Comparison of ENCODE assay signal across 9 cellular contexts in genomic region chr17:49210158-49211029, GRCh38. TPM values are rescaled to one million over a fixed set of nuclear protein-coding genes. Genes with fewer than 3 reads are reported as not detected.
A peak's percentile ranks its signal among the peaks of the same experiment; 100 is the strongest.
DNase-seq lines count a peak whose midpoint lies in the region; ATAC-seq and TF ChIP-seq lines count a peak whose summit lies in the region.
"Had no signal": no experiment of that assay in that cellular context is flagged by ENCODE, and none has a peak within 500 bp of the region (broad histone marks: within the 10 kb centered on the region; RNA-seq: fewer than 3 reads in every experiment).

TSS of gene ABI3 (plus strand) at chr17:49210707. CDS start at chr17:49210725, 18 bp downstream.
TSS of gene GNGT2 (minus strand) at chr17:49210574. CDS start at chr17:49207422, 3,152 bp downstream.

- H3K9me3 ChIP-seq in DND-41 (ENCODE audit: insufficient read depth, low read length, severe bottlenecking) (no peaks in the 10 kb centered on the region), skeletal muscle satellite cell (replicated peaks; ENCODE audit: low read length) (no peaks in the 10 kb centered on the region)

- peak within 1 kb of the TSS; percentile 86 for H2AFZ ChIP-seq in DND-41 (ENCODE audit: low read depth, low read length)

- H3K36me3 ChIP-seq in DND-41 (ENCODE audit: insufficient read depth, low read length) (0 out of 2 replicates have a peak, but pooled peaks cover 3% of the 10 kb centered on the region), skeletal muscle satellite cell (ENCODE audit: insufficient read depth, low read length) (no peaks in the 10 kb centered on the region)

- H3K4me2 ChIP-seq in DND-41 (ENCODE audit: insufficient read depth, low read length) (peak within 1 kb of the TSS; percentile 81), skeletal muscle satellite cell (ENCODE audit: low read length) (peak within 1 kb of the TSS; percentile 22)
- H3K4me2 ChIP-seq: KMS-11 had no signal

- TF ChIP-seq CTCF in DND-41 (IDR thresholded peaks at IDR 0.05; ENCODE audit: borderline replicate concordance, extremely low read depth, low read length, poor library complexity, severe bottlenecking): no peak

- intact Hi-C loops in head of caudate nucleus (cut with DNase I): no loop called here

- H3K79me2 ChIP-seq in DND-41 (ENCODE audit: insufficient read depth, low read length): peaks cover 16% of the 10 kb centered on the region

- peak within 1 kb of the TSS; percentile 34 to 66 for H3K4me3 ChIP-seq in DND-41 (ENCODE audit: low read depth in 1 of 2, low read length in 2 of 2)
- peak within 1 kb of the TSS; percentile 49 for H3K4me3 ChIP-seq in Jurkat, Clone E6-1 (ENCODE audit: low read length)
- no peak within 1 kb of the TSS for H3K4me3 ChIP-seq in skeletal muscle satellite cell (ENCODE audit: low read length)

- H3K4me1 ChIP-seq in DND-41 (ENCODE audit: insufficient read depth, low read length) (peaks cover 52% of the 10 kb centered on the region), skeletal muscle satellite cell (ENCODE audit: control insufficient read depth, insufficient read depth, low read length) (peaks cover 13% of the 10 kb centered on the region)

- ATAC-seq in DND-41 (ENCODE audit: insufficient read depth, low read depth) (peak; percentile 97), GM21423 (IDR thresholded peaks at IDR 0.05; ENCODE audit: unreplicated experiment) (peak; percentile 59)

- H3K9ac ChIP-seq in DND-41 (ENCODE audit: low read depth, low read length) (peak within 1 kb of the TSS; percentile 67), skeletal muscle satellite cell (ENCODE audit: low read depth, low read length) (no peak within 1 kb of the TSS)
- H3K9ac ChIP-seq: KMS-11 had no signal

- no peaks in the 10 kb centered on the region for H4K20me1 ChIP-seq in DND-41 (ENCODE audit: insufficient read depth, low read length)

- DNase-seq in DND-41 (peak; percentile 89), head of caudate nucleus (peak in 24 of 42 donors; percentile 13 to 62 (median 42)), NCI-H146 treated with DMSO at 0.1 percent for 48 hours (lab: John Stamatoyannopoulos, UW; ENCODE audit: unreplicated experiment) (no peak), SHP77 treated with DMSO at 0.1 percent for 48 hours (lab: John Stamatoyannopoulos, UW) (no peak)
- DNase-seq in Jurkat, Clone E6-1 (ENCODE audit: low read depth, low spot score): peak; percentile 65
- peak; percentile 56 for DNase-seq in activated CD8-positive, alpha-beta memory T cell treated with anti-CD3 and anti-CD28 coated beads, Interleukin-2, amount 50 U/mL, for 4 hours

- peak within 1 kb of the TSS; percentile 88 for H3K27ac ChIP-seq in DND-41 (ENCODE audit: low read length)
- H3K27ac ChIP-seq: KMS-11 had no signal

- H3K27me3 ChIP-seq in DND-41 (ENCODE audit: insufficient read depth, low read length, poor library complexity) (no peaks in the 10 kb centered on the region), skeletal muscle satellite cell (ENCODE audit: control insufficient read depth, insufficient read depth, low read length) (peaks cover 68% of the 10 kb centered on the region)

RNA-seq across cellular contexts. Expression of gene ABI3, which starts in this region (rescaled TPM):
- polyA plus RNA-seq in Jurkat, Clone E6-1 (2012; ENCODE audit: insufficient read depth, insufficient read length): 19.8 TPM
- total RNA-seq in skeletal muscle satellite cell (2012; rRNA removed): 0.22 and 2.8 TPM in 2 replicates

RNA-seq across cellular contexts. Expression of gene GNGT2, which starts in this region (rescaled TPM):
- polyA plus RNA-seq in Jurkat, Clone E6-1 (2012; ENCODE audit: insufficient read depth, insufficient read length): 33.7 TPM
- total RNA-seq in skeletal muscle satellite cell (2012; rRNA removed): not detected in 2 replicates

Comparison
In these comparisons a context has a peak if more than half of its experiments do, and no peak if none do; other contexts are left out.
1. DNase-seq: peak in DND-41 (single experiment), Jurkat, Clone E6-1 (single experiment), activated CD8-positive, alpha-beta memory T cell treated with anti-CD3 and anti-CD28 coated beads, Interleukin-2, amount 50 U/mL, for 4 hours (single experiment) and head of caudate nucleus (24 of 42); none in NCI-H146 treated with DMSO at 0.1 percent for 48 hours (single experiment) and SHP77 treated with DMSO at 0.1 percent for 48 hours (single experiment).